ENCODE assay signal across 14 cellular contexts in the genomic region with DNA sequence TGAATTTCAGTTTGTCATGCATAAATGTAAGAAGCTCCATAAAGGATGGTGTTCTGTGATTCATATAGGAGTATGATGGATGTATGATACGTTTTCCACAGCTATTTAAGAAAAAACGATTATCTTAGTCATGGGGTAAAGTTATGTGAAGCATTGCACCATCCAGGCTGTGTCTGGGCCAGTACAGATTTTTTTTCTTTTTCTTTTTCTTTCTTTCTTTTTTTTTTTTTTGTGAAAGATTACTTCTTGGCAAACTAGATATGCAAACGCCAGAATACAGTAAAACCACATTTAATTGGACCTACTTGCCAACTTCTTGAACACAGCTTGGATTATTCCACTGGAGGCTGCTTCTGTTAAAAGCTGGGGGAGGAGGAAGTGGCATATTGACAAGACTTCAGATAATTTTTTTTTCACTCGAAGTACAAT. TPM values are rescaled to one million over a fixed set of nuclear protein-coding genes. Genes with fewer than 3 reads are reported as not detected.
DNase-seq lines count a peak whose midpoint lies in the region; ATAC-seq, FAIRE-seq and TF ChIP-seq lines count a peak whose summit lies in the region.
"Had no signal": no experiment of that assay in that cellular context is flagged by ENCODE, and none has a peak within 500 bp of the region (broad histone marks: within the 10 kb centered on the region; RNA-seq: fewer than 3 reads in every experiment).

No MANE protein-coding gene starts in this region.

- no peaks in the 10 kb centered on the region for H3K4me1 ChIP-seq in uterus
- H3K4me1 ChIP-seq: lower lobe of right lung had no signal

- ATAC-seq in HG02642 (IDR thresholded peaks at IDR 0.05; ENCODE audit: poor library complexity, unreplicated experiment), result no peak
- ATAC-seq: activated T-cell treated with anti-CD3 and anti-CD28 coated beads, Interleukin-2, amount 50 U/mL, for 4 hours had no signal

- intact Hi-C loops in dorsolateral prefrontal cortex (cut with DNase I), result no loop called here
- intact Hi-C loops in uterus (cut with DNase I; ENCODE audit: low total_unique reads), result no loop called here

- H3K4me3 ChIP-seq in dorsolateral prefrontal cortex (peak overlapping the region in 1 of 59 donors; percentile 10), uterus (no peak overlapping the region)
- H3K4me3 ChIP-seq: lower lobe of right lung had no signal

- FAIRE-seq in RCC 7860 (lab: Jason Lieb, UNC), result peak; percentile 88

- DNase-seq in HCEC 1CT (peak; percentile 79), RCC 7860 (ENCODE audit: low spot score) (peak; percentile 50), dorsolateral prefrontal cortex (no peak), putamen (ENCODE audit: low spot score) (peak; percentile 44), Ammon's horn (ENCODE audit: low spot score) (no peak), uterus (no peak)
- DNase-seq: activated T-cell treated with anti-CD3 and anti-CD28 coated beads, Interleukin-2, amount 50 U/mL, for 4 hours; lower lobe of right lung; nucleus accumbens; stimulated activated CD4-positive, alpha-beta T cell treated with anti-CD3 and anti-CD28 coated beads, Interleukin-2, amount 100 ng/mL, for 24 hours; stimulated activated naive CD4-positive, alpha-beta T cell had no signal

- TF ChIP-seq CTCF in dorsolateral prefrontal cortex (IDR thresholded peaks at IDR 0.05 in 54 of 56, conservative IDR thresholded peaks at IDR 0.05 in 2 of 56; ENCODE audit: low read depth in 1 of 56, partially characterized antibody in 56 of 56) (no peak), uterus (IDR thresholded peaks at IDR 0.05) (no peak)

- no peaks in the 10 kb centered on the region for H3K36me3 ChIP-seq in uterus
- H3K36me3 ChIP-seq: lower lobe of right lung, WERI-Rb-1 had no signal

- no peaks in the 10 kb centered on the region for H3K27me3 ChIP-seq in dorsolateral prefrontal cortex
- no peaks in the 10 kb centered on the region for H3K27me3 ChIP-seq in uterus

- peak overlapping the region in 31 of 59 donors; percentile 8 to 99 (median 66) for H3K27ac ChIP-seq in dorsolateral prefrontal cortex
- H3K27ac ChIP-seq in uterus, result no peak overlapping the region
- H3K27ac ChIP-seq: HL-60, lower lobe of right lung had no signal

- no peak for TF ChIP-seq POLR2A in uterus (IDR thresholded peaks at IDR 0.05)

- no peaks in the 10 kb centered on the region for H3K9me3 ChIP-seq in uterus
- H3K9me3 ChIP-seq: lower lobe of right lung had no signal

RNA-seq across cellular contexts. Expression of a gene that starts 14.9 kb away (rescaled TPM):
- total RNA-seq in dorsolateral prefrontal cortex (100 to 1,000 TPM in 64 of 120 experiments, 10 to 100 TPM in 56; 44.0 to 166 (median 102) TPM), uterus (10 to 100 TPM in 3 of 4 donors, 1 to 10 TPM in 1; 5.3 to 16.7 (median 12.4) TPM)

Comparison
In these comparisons a context has a peak if more than half of its experiments do, and no peak if none do; other contexts are left out.
1. DNase-seq: peak in HCEC 1CT (single experiment), RCC 7860 (single experiment) and putamen (single experiment); none in dorsolateral prefrontal cortex (0 of 10), Ammon's horn (single experiment) and uterus (0 of 2).
2. H3K27ac ChIP-seq: peak in dorsolateral prefrontal cortex (31 of 59); none in uterus (0 of 2).